Comparison of ENCODE assay signal across 33 cellular contexts in the genomic region with DNA sequence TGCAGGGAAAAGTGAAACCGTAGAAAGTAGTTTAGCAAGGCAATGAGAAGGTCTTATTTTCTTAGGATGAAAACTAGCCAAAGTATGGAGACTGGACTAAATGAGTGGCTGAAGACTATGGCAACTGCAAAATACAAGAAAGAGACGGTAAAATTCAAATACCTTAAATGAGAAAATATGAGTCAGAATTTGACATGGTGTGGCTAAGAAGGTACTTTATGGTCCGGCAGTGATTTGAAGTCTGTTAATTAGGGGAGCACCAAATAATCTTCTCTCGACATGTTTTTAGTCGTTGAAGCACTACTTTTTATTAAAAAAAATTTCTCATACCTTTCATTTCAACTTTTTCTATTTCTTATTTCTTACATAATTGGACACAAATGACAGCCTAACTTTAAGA.
"Had no signal": no experiment of that assay in that cellular context is flagged by ENCODE, and none has a peak within 500 bp of the region (broad histone marks: within the 10 kb centered on the region; RNA-seq: fewer than 3 reads in every experiment).

No MANE protein-coding gene starts in this region.

- H3K9me3 ChIP-seq: MG63 had no signal

- H3K27me3 ChIP-seq: MG63 had no signal

- DNase-seq: Kasumi-1, MG63, MM.1S, MV-4-11, NCI-H1048, NCI-H1092, NCI-H1092 treated with DMSO at 0.1 percent for 48 hours, NCI-H1105, NCI-H1105 treated with DMSO at 0.1 percent for 48 hours, NCI-H1417 treated with DMSO at 0.1 percent for 48 hours, NCI-H1436, NCI-H1436 treated with DMSO at 0.1 percent for 48 hours, NCI-H146, NCI-H1694, NCI-H1694 treated with DMSO at 0.1 percent for 48 hours, NCI-H187, NCI-H187 treated with DMSO at 0.1 percent for 48 hours, NCI-H1930, NCI-H2029, NCI-H2029 treated with DMSO at 0.1 percent for 48 hours, NCI-H2081, NCI-H2081 treated with DMSO at 0.1 percent for 48 hours, NCI-H2107, NCI-H2171, NCI-H2171 treated with DMSO at 0.1 percent for 48 hours, NCI-H2227 treated with DMSO at 0.1 percent for 48 hours, NCI-H226, NCI-H345, NCI-H446, NCI-H446 treated with DMSO at 0.1 percent for 48 hours, NCI-H510A, NCI-H524, NCI-H524 treated with DMSO at 0.1 percent for 48 hours had no signal

- H3K4me3 ChIP-seq: MG63 had no signal

- H3K36me3 ChIP-seq: MG63 had no signal
